Comparison of ENCODE assay signal across 1 cellular context in the genomic region with DNA sequence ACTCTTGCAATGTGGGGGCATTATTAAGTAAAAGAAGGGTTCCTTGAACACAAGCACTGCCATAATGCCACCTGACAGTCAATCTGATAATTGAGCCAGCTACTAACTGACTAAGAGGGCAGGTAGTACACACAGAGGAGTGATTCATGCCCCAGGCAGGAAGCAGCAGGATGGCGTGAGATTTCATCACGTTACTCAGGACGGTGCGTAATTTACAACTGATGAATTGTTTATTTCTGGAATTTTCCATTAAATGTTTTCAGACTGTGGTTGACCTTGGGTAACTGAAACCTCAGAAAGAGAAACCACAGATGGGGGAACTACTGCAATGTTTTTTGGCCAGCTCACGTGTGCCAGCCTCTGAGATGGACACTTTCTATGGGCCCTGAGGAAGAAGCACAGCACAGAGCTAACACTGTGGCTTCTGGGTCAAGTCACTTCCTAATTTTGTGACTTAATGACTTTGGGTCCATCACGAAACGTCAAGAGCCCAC.
TF ChIP-seq lines count a peak whose summit lies in the region.

No MANE protein-coding gene starts in this region.

TF ChIP-seq in K562, 482 proteins besides CTCF, POLR2A, EP300 and RAD21 (continued from another document):
- TF ChIP-seq, protein P1, sequence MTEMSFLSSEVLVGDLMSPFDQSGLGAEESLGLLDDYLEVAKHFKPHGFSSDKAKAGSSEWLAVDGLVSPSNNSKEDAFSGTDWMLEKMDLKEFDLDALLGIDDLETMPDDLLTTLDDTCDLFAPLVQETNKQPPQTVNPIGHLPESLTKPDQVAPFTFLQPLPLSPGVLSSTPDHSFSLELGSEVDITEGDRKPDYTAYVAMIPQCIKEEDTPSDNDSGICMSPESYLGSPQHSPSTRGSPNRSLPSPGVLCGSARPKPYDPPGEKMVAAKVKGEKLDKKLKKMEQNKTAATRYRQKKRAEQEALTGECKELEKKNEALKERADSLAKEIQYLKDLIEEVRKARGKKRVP (CRISPR knock-in tag; IDR thresholded peaks at IDR 0.05) = 0 out of 2 replicates have a peak, but pooled peaks have one; percentile 32
- TF ChIP-seq FOXP1 (CRISPR knock-in tag; IDR thresholded peaks at IDR 0.05) (no peak), TAF15 (IDR thresholded peaks at IDR 0.05; ENCODE audit: low read depth, low read length) (no peak), RFX1 (IDR thresholded peaks at IDR 0.05) (no peak), ZNF584 (CRISPR knock-in tag; IDR thresholded peaks at IDR 0.05; ENCODE audit: low read depth) (peak; percentile 50; the same call in 1 of the 2 replicates), NR2F6 (CRISPR knock-in tag; IDR thresholded peaks at IDR 0.05) (no peak), E2F3 (CRISPR knock-in tag; IDR thresholded peaks at IDR 0.05) (no peak), RCOR1 (IDR thresholded peaks at IDR 0.05; ENCODE audit: borderline replicate concordance in 1 of 2, low read depth in 2 of 2, low read length in 2 of 2) (no peak), ZKSCAN3 (CRISPR knock-in tag; IDR thresholded peaks at IDR 0.05) (no peak), CTBP1 (IDR thresholded peaks at IDR 0.05; ENCODE audit: borderline replicate concordance) (0 out of 2 replicates have a peak, but pooled peaks have one; percentile 52), ETV1 (tag; conservative IDR thresholded peaks at IDR 0.05; ENCODE audit: low read depth) (peak; percentile 45; the same call in 1 of the 2 replicates), KLF16 (IDR thresholded peaks at IDR 0.05) (no peak), ZC3H8 (IDR thresholded peaks at IDR 0.05) (no peak), COPS2 (conservative IDR thresholded peaks at IDR 0.05) (no peak), JUND (IDR thresholded peaks at IDR 0.05; ENCODE audit: borderline replicate concordance, low read depth, low read length) (peak; percentile 59; the same call in 1 of the 2 replicates), JUND (tag; IDR thresholded peaks at IDR 0.05; ENCODE audit: borderline replicate concordance, low read depth, low read length) (no peak; the same call in 2 of the 3 replicates), ZNF644 (tag; IDR thresholded peaks at IDR 0.05; ENCODE audit: low read depth) (no peak), BHLHE40 (IDR thresholded peaks at IDR 0.05; ENCODE audit: low read length) (peak; percentile 76), CBX3 (IDR thresholded peaks at IDR 0.05; ENCODE audit: borderline replicate concordance in 1 of 2, low read length in 2 of 2) (no peak)
- TF ChIP-seq, protein P2, sequence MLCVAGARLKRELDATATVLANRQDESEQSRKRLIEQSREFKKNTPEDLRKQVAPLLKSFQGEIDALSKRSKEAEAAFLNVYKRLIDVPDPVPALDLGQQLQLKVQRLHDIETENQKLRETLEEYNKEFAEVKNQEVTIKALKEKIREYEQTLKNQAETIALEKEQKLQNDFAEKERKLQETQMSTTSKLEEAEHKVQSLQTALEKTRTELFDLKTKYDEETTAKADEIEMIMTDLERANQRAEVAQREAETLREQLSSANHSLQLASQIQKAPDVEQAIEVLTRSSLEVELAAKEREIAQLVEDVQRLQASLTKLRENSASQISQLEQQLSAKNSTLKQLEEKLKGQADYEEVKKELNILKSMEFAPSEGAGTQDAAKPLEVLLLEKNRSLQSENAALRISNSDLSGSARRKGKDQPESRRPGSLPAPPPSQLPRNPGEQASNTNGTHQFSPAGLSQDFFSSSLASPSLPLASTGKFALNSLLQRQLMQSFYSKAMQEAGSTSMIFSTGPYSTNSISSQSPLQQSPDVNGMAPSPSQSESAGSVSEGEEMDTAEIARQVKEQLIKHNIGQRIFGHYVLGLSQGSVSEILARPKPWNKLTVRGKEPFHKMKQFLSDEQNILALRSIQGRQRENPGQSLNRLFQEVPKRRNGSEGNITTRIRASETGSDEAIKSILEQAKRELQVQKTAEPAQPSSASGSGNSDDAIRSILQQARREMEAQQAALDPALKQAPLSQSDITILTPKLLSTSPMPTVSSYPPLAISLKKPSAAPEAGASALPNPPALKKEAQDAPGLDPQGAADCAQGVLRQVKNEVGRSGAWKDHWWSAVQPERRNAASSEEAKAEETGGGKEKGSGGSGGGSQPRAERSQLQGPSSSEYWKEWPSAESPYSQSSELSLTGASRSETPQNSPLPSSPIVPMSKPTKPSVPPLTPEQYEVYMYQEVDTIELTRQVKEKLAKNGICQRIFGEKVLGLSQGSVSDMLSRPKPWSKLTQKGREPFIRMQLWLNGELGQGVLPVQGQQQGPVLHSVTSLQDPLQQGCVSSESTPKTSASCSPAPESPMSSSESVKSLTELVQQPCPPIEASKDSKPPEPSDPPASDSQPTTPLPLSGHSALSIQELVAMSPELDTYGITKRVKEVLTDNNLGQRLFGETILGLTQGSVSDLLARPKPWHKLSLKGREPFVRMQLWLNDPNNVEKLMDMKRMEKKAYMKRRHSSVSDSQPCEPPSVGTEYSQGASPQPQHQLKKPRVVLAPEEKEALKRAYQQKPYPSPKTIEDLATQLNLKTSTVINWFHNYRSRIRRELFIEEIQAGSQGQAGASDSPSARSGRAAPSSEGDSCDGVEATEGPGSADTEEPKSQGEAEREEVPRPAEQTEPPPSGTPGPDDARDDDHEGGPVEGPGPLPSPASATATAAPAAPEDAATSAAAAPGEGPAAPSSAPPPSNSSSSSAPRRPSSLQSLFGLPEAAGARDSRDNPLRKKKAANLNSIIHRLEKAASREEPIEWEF (CRISPR knock-in tag; IDR thresholded peaks at IDR 0.05) = no peak
- TF ChIP-seq, protein P3, sequence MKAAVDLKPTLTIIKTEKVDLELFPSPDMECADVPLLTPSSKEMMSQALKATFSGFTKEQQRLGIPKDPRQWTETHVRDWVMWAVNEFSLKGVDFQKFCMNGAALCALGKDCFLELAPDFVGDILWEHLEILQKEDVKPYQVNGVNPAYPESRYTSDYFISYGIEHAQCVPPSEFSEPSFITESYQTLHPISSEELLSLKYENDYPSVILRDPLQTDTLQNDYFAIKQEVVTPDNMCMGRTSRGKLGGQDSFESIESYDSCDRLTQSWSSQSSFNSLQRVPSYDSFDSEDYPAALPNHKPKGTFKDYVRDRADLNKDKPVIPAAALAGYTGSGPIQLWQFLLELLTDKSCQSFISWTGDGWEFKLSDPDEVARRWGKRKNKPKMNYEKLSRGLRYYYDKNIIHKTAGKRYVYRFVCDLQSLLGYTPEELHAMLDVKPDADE (conservative IDR thresholded peaks at IDR 0.05; ENCODE audit: control insufficient read depth, low read depth, low read length) = no peak
- TF ChIP-seq, protein P4, sequence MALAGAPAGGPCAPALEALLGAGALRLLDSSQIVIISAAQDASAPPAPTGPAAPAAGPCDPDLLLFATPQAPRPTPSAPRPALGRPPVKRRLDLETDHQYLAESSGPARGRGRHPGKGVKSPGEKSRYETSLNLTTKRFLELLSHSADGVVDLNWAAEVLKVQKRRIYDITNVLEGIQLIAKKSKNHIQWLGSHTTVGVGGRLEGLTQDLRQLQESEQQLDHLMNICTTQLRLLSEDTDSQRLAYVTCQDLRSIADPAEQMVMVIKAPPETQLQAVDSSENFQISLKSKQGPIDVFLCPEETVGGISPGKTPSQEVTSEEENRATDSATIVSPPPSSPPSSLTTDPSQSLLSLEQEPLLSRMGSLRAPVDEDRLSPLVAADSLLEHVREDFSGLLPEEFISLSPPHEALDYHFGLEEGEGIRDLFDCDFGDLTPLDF (CRISPR knock-in tag; IDR thresholded peaks at IDR 0.05) = no peak
- TF ChIP-seq, protein P5, sequence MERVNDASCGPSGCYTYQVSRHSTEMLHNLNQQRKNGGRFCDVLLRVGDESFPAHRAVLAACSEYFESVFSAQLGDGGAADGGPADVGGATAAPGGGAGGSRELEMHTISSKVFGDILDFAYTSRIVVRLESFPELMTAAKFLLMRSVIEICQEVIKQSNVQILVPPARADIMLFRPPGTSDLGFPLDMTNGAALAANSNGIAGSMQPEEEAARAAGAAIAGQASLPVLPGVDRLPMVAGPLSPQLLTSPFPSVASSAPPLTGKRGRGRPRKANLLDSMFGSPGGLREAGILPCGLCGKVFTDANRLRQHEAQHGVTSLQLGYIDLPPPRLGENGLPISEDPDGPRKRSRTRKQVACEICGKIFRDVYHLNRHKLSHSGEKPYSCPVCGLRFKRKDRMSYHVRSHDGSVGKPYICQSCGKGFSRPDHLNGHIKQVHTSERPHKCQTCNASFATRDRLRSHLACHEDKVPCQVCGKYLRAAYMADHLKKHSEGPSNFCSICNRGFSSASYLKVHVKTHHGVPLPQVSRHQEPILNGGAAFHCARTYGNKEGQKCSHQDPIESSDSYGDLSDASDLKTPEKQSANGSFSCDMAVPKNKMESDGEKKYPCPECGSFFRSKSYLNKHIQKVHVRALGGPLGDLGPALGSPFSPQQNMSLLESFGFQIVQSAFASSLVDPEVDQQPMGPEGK (CRISPR knock-in tag; IDR thresholded peaks at IDR 0.05; ENCODE audit: borderline replicate concordance) = no peak
- TF ChIP-seq, protein P6, sequence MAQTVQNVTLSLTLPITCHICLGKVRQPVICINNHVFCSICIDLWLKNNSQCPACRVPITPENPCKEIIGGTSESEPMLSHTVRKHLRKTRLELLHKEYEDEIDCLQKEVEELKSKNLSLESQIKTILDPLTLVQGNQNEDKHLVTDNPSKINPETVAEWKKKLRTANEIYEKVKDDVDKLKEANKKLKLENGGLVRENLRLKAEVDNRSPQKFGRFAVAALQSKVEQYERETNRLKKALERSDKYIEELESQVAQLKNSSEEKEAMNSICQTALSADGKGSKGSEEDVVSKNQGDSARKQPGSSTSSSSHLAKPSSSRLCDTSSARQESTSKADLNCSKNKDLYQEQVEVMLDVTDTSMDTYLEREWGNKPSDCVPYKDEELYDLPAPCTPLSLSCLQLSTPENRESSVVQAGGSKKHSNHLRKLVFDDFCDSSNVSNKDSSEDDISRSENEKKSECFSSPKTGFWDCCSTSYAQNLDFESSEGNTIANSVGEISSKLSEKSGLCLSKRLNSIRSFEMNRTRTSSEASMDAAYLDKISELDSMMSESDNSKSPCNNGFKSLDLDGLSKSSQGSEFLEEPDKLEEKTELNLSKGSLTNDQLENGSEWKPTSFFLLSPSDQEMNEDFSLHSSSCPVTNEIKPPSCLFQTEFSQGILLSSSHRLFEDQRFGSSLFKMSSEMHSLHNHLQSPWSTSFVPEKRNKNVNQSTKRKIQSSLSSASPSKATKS (CRISPR knock-in tag; IDR thresholded peaks at IDR 0.05) = no peak
